ENCODE assay signal across 8 cellular contexts in the genomic region with DNA sequence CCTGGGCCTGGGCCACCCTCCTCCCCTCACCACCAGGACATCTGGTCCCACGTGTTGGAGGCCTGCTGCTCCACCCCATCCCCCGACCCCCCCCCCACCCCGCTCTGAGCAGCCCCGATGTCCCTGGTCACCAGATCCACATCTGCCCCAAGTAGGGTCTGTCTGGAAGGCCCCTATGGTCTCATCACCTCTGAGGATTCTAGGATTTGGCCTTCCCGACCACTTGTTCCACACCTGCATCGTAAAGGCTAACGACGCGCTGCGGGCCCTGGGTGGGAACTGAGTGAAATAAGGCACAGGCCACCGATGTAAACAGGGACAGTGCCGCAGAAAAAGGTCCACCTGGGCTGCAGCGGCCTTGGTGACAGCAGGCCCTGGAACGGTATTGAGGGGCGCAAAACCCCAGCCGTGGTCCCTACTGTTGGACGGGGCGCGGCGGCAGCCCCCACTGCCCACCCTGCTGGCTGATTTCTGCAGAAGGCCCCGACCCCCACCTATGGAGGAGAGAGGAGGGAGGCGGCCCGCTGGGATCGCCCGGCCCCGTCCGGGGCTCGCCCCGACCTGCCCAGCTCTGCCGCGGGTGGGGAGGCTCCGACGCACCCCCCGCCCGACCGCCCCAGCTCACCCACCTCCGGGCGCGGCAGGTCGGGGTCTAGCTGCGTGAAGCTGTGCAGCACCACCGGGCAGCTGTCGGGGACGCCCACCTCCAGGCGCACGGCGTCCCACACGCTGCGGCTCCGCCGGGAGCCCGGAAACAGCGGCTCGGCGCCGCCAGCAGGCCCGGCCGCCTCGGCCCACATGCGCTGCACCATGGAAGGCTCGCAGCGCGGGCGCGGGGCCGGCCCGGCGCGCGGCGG. TPM values are rescaled to one million over a fixed set of nuclear protein-coding genes. Genes with fewer than 3 reads are reported as not detected.
DNase-seq lines count a peak whose midpoint lies in the region; ATAC-seq and TF ChIP-seq lines count a peak whose summit lies in the region.

No MANE protein-coding gene starts in this region.

- TF ChIP-seq CTCF in colonic mucosa (IDR thresholded peaks at IDR 0.05) = no peak

- peak; percentile 25 for ATAC-seq in GM18861 (IDR thresholded peaks at IDR 0.05; ENCODE audit: unreplicated experiment)

- intact Hi-C loops in colonic mucosa (cut with DNase I) = no loop called here

- no peaks in the 10 kb centered on the region for H3K9me3 ChIP-seq in colonic mucosa
- H3K9me3 ChIP-seq in mucosa of stomach (ENCODE audit: control insufficient read depth, low read length) = no peaks in the 10 kb centered on the region

- no peaks in the 10 kb centered on the region for H3K36me3 ChIP-seq in ACC112 (ENCODE audit: insufficient read depth, low read length)
- no peaks in the 10 kb centered on the region for H3K36me3 ChIP-seq in colonic mucosa
- H3K36me3 ChIP-seq in mucosa of stomach (ENCODE audit: control insufficient read depth, insufficient read depth, low read length) = no peaks in the 10 kb centered on the region

- H3K27ac ChIP-seq in ACC112 (ENCODE audit: low read depth, low read length) (no peak overlapping the region), colonic mucosa (peak overlapping the region; percentile 78)

- no peaks in the 10 kb centered on the region for H3K79me2 ChIP-seq in ACC112 (ENCODE audit: control insufficient read depth, insufficient read depth, low read length, unreplicated experiment)

- H3K4me3 ChIP-seq in ACC112 (ENCODE audit: low read depth, low read length) (peak overlapping the region; percentile 81), colonic mucosa (peak overlapping the region; percentile 87), mucosa of stomach (ENCODE audit: low read length) (no peak overlapping the region)

- peak; percentile 86 for DNase-seq in NCI-H2171 treated with DMSO at 0.1 percent for 48 hours (lab: John Stamatoyannopoulos, UW)
- peak; percentile 32 for DNase-seq in colonic mucosa
- no peak for DNase-seq in SIG-M5 (lab: John Stamatoyannopoulos, UW)
- DNase-seq in HK-2 (ENCODE audit: unreplicated experiment) = no peak
- no peak for DNase-seq in stimulated activated CD4-positive, alpha-beta T cell treated with anti-CD3 and anti-CD28 coated beads, Interleukin-2, amount 100 ng/mL, for 48 hours

- H3K27me3 ChIP-seq in ACC112 (ENCODE audit: insufficient read depth, low read length) = no peaks in the 10 kb centered on the region
- H3K27me3 ChIP-seq in colonic mucosa = no peaks in the 10 kb centered on the region
- no peaks in the 10 kb centered on the region for H3K27me3 ChIP-seq in mucosa of stomach (ENCODE audit: control insufficient read depth, insufficient read depth, low read length)

- peak overlapping the region; percentile 53 to 89 for H3K9ac ChIP-seq in colonic mucosa (ENCODE audit: low read depth in 2 of 2, low read length in 2 of 2)
- peak overlapping the region; percentile 74 for H3K9ac ChIP-seq in mucosa of stomach (ENCODE audit: low read length)

- no peak overlapping the region for H2AFZ ChIP-seq in ACC112 (ENCODE audit: low read length, unreplicated experiment)

- H3K4me1 ChIP-seq in ACC112 (ENCODE audit: control insufficient read depth, insufficient read depth, low read length, unreplicated experiment) = peaks cover 29% of the 10 kb centered on the region
- H3K4me1 ChIP-seq in colonic mucosa = peaks cover 25% of the 10 kb centered on the region
- H3K4me1 ChIP-seq in mucosa of stomach (ENCODE audit: control insufficient read depth, insufficient read depth, low read length) = peaks cover 66% of the 10 kb centered on the region

RNA-seq across cellular contexts. Expression of a gene that starts 0.5 kb away (rescaled TPM):
- 10 to 100 TPM; 24.2 to 39.7 TPM for total RNA-seq in colonic mucosa

RNA-seq across cellular contexts. Expression of a gene that starts 43.1 kb away (rescaled TPM):
- 1 to 10 TPM; 4.6 to 4.8 TPM for total RNA-seq in colonic mucosa

RNA-seq across cellular contexts. Expression of a gene that starts 58.8 kb away (rescaled TPM):
- total RNA-seq in colonic mucosa = 10 to 100 TPM in 1 of 2 donors, under 1 TPM in 1; 0.61 to 16.6 TPM

Comparison
In these comparisons a context has a peak if more than half of its experiments do, and no peak if none do; other contexts are left out.
1. DNase-seq: peak in NCI-H2171 treated with DMSO at 0.1 percent for 48 hours (single experiment) and colonic mucosa (single experiment); none in SIG-M5 (single experiment), HK-2 (single experiment) and stimulated activated CD4-positive, alpha-beta T cell treated with anti-CD3 and anti-CD28 coated beads, Interleukin-2, amount 100 ng/mL, for 48 hours (0 of 2).